1 cellular context compared by ENCODE assay signal in the genomic region with DNA sequence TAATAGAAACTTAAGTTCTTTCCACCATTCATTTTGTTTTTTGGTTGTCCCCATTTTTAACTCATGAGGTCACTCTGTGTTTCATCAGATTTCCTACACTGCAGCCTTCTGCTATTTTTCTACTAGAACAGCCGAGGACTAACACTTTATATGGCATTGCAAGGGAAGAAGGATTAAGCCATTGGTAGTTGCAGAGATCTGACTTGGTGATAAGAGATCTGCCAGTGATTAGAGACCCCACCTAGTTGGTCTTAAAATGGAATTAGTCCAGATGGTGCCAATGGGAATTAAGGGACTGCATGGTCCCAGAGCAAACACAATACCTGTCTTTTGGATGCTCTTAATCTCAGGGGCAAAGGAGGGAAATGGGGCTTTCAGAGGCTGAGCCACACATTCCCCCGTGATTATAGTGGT.
TF ChIP-seq lines count a peak whose summit lies in the region.

No MANE protein-coding gene starts in this region.

TF ChIP-seq in WTC11, 78 proteins besides CTCF, POLR2A, EP300 and RAD21 (continued from another document):
- TF ChIP-seq, protein P1, sequence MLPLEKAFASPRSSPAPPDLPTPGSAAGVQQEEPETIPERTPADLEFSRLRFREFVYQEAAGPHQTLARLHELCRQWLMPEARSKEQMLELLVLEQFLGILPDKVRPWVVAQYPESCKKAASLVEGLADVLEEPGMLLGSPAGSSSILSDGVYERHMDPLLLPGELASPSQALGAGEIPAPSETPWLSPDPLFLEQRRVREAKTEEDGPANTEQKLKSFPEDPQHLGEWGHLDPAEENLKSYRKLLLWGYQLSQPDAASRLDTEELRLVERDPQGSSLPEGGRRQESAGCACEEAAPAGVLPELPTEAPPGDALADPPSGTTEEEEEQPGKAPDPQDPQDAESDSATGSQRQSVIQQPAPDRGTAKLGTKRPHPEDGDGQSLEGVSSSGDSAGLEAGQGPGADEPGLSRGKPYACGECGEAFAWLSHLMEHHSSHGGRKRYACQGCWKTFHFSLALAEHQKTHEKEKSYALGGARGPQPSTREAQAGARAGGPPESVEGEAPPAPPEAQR (CRISPR knock-in tag; IDR thresholded peaks at IDR 0.05): no peak
- TF ChIP-seq CREB1 (CRISPR knock-in tag; IDR thresholded peaks at IDR 0.05) (no peak), TEAD1 (CRISPR knock-in tag; IDR thresholded peaks at IDR 0.05) (no peak)
- TF ChIP-seq, protein P2, sequence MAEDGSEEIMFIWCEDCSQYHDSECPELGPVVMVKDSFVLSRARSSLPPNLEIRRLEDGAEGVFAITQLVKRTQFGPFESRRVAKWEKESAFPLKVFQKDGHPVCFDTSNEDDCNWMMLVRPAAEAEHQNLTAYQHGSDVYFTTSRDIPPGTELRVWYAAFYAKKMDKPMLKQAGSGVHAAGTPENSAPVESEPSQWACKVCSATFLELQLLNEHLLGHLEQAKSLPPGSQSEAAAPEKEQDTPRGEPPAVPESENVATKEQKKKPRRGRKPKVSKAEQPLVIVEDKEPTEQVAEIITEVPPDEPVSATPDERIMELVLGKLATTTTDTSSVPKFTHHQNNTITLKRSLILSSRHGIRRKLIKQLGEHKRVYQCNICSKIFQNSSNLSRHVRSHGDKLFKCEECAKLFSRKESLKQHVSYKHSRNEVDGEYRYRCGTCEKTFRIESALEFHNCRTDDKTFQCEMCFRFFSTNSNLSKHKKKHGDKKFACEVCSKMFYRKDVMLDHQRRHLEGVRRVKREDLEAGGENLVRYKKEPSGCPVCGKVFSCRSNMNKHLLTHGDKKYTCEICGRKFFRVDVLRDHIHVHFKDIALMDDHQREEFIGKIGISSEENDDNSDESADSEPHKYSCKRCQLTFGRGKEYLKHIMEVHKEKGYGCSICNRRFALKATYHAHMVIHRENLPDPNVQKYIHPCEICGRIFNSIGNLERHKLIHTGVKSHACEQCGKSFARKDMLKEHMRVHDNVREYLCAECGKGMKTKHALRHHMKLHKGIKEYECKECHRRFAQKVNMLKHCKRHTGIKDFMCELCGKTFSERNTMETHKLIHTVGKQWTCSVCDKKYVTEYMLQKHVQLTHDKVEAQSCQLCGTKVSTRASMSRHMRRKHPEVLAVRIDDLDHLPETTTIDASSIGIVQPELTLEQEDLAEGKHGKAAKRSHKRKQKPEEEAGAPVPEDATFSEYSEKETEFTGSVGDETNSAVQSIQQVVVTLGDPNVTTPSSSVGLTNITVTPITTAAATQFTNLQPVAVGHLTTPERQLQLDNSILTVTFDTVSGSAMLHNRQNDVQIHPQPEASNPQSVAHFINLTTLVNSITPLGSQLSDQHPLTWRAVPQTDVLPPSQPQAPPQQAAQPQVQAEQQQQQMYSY (CRISPR knock-in tag; IDR thresholded peaks at IDR 0.05): no peak
- TF ChIP-seq, protein P3, sequence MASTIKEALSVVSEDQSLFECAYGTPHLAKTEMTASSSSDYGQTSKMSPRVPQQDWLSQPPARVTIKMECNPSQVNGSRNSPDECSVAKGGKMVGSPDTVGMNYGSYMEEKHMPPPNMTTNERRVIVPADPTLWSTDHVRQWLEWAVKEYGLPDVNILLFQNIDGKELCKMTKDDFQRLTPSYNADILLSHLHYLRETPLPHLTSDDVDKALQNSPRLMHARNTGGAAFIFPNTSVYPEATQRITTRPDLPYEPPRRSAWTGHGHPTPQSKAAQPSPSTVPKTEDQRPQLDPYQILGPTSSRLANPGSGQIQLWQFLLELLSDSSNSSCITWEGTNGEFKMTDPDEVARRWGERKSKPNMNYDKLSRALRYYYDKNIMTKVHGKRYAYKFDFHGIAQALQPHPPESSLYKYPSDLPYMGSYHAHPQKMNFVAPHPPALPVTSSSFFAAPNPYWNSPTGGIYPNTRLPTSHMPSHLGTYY (CRISPR knock-in tag; IDR thresholded peaks at IDR 0.05): no peak
TF ChIP-seq in WTC11: peak in this region for 0.
